26 cellular contexts compared by ENCODE assay signal in the genomic region with DNA sequence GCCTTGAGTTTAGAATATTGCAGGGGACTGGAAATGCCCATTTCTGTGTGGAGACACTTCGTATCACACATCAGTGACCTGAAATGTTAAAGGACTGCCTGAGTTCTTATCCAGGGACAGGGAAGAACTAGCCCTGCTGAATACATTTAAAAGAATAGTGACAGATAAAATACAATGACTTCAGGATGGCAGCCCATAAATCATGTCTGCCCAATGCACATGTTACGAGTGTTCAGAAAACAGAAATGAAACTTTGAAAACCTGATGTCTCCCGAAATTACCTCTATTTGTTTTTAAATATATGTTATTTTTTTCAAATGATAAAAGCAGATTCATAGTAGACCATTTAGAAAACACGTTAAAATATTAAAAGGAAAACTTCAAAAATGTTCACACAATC.
"Had no signal": no experiment of that assay in that cellular context is flagged by ENCODE, and none has a peak within 500 bp of the region (broad histone marks: within the 10 kb centered on the region; RNA-seq: fewer than 3 reads in every experiment).

No MANE protein-coding gene starts in this region.

- H3K4me2 ChIP-seq: KMS-11 had no signal

- H3K4me3 ChIP-seq: adrenal gland had no signal

- H3K36me3 Mint-ChIP-seq: activated naive CD8-positive, alpha-beta T cell had no signal

- H3K27ac Mint-ChIP-seq: activated CD4-positive, alpha-beta memory T cell treated with anti-CD3 and anti-CD28 coated beads, Interleukin-2, amount 10 ng/mL, durations not matched to agents 7 days and 5 days; activated CD4-positive, alpha-beta T cell treated with anti-CD3 and anti-CD28 coated beads for 36 hours; activated naive CD4-positive, alpha-beta T cell treated with anti-CD3 and anti-CD28 coated beads for 36 hours; activated naive CD8-positive, alpha-beta T cell; activated T-helper 17 cell treated with anti-CD3 and anti-CD28 coated beads, Interleukin-2, amount 50 U/mL, for 72 hours had no signal

- H3K27ac ChIP-seq: adrenal gland, KMS-11, WERI-Rb-1 had no signal

- H3K27me3 ChIP-seq: adrenal gland had no signal

- H3K9me3 Mint-ChIP-seq: activated naive CD4-positive, alpha-beta T cell treated with anti-CD3 and anti-CD28 coated beads for 36 hours had no signal

- FAIRE-seq: colon had no signal

- H3K9me3 ChIP-seq: adrenal gland had no signal

- H3K4me1 Mint-ChIP-seq: activated CD4-positive, alpha-beta memory T cell treated with anti-CD3 and anti-CD28 coated beads, Interleukin-2, amount 10 ng/mL, durations not matched to agents 7 days and 5 days; activated CD4-positive, alpha-beta T cell treated with anti-CD3 and anti-CD28 coated beads for 36 hours; activated T-helper 17 cell treated with anti-CD3 and anti-CD28 coated beads, Interleukin-2, amount 50 U/mL, for 72 hours had no signal

- H3K9ac ChIP-seq: KMS-11 had no signal

- DNase-seq: activated CD4-positive, alpha-beta memory T cell treated with anti-CD3 and anti-CD28 coated beads, Interleukin-2, amount 10 ng/mL, durations not matched to agents 7 days and 5 days; activated CD4-positive, alpha-beta T cell treated with anti-CD3 and anti-CD28 coated beads for 36 hours; activated CD4-positive, alpha-beta T cell treated with anti-CD3 and anti-CD28 coated beads, Interleukin-2, amount 50 U/mL, for 1 hour; activated gamma-delta T cell; activated naive CD4-positive, alpha-beta T cell treated with anti-CD3 and anti-CD28 coated beads for 36 hours; activated T-cell treated with anti-CD3 and anti-CD28 coated beads for 4 hours; activated T-cell treated with anti-CD3 and anti-CD28 coated beads, Interleukin-2, amount 50 U/mL, for 48 hours; adrenal gland; anterior cingulate cortex; cerebellar nuclear complex; NCI-H1048; NCI-H146; NCI-H187 treated with DMSO at 0.1 percent for 48 hours; NCI-H2081 treated with DMSO at 0.1 percent for 48 hours; NCI-H446; NCI-H524 treated with DMSO at 0.1 percent for 48 hours; NCI-H748 treated with DMSO at 0.1 percent for 48 hours; NK-92 treated with Interleukin-12 subunit alpha and Interleukin-12 subunit beta, amount 100 ng/mL, for 24 hours; SIG-M5; T-helper 2 cell; T1000; WERI-Rb-1 had no signal

- H3K4me3 Mint-ChIP-seq: activated CD4-positive, alpha-beta memory T cell treated with anti-CD3 and anti-CD28 coated beads, Interleukin-2, amount 10 ng/mL, durations not matched to agents 7 days and 5 days; activated CD4-positive, alpha-beta T cell treated with anti-CD3 and anti-CD28 coated beads for 36 hours; activated naive CD4-positive, alpha-beta T cell treated with anti-CD3 and anti-CD28 coated beads for 36 hours; activated naive CD8-positive, alpha-beta T cell; activated T-helper 17 cell treated with anti-CD3 and anti-CD28 coated beads, Interleukin-2, amount 50 U/mL, for 72 hours had no signal

- H3K36me3 ChIP-seq: adrenal gland, WERI-Rb-1 had no signal

- ATAC-seq: activated CD4-positive, alpha-beta T cell treated with anti-CD3 and anti-CD28 coated beads for 36 hours; activated T-helper 17 cell treated with anti-CD3 and anti-CD28 coated beads, Interleukin-2, amount 50 U/mL, for 72 hours had no signal

- H3K4me1 ChIP-seq: adrenal gland had no signal
